ENCODE assay signal across 28 cellular contexts in genomic region chr2:151853070-151853758, GRCh38. TPM values are rescaled to one million over a fixed set of nuclear protein-coding genes. Genes with fewer than 3 reads are reported as not detected.
DNase-seq lines count a peak whose midpoint lies in the region; ATAC-seq, FAIRE-seq and TF ChIP-seq lines count a peak whose summit lies in the region.
"Had no signal": no experiment of that assay in that cellular context is flagged by ENCODE, and none has a peak within 500 bp of the region (broad histone marks: within the 10 kb centered on the region; RNA-seq: fewer than 3 reads in every experiment).

No MANE protein-coding gene starts in this region.

- FAIRE-seq in HepG2 (lab: Jason Lieb, UNC) (peak; percentile 60), endothelial cell of umbilical vein (lab: Jason Lieb, UNC) (no peak)

- ATAC-seq in HepG2 (peak; percentile 70), right lobe of liver (no peak), HG02678 (IDR thresholded peaks at IDR 0.05; ENCODE audit: unreplicated experiment) (no peak)
- ATAC-seq: gastroesophageal sphincter; left lobe of liver; stimulated activated memory B cell treated with anti-CD40 and anti-IgM and Interleukin-4, amounts not matched to agents 10 μg/mL and 1 μg/mL and 100 μg/mL, for 72 hours had no signal

- H3K27ac Mint-ChIP-seq in type B pancreatic cell = no peak overlapping the region
- H3K27ac Mint-ChIP-seq: activated naive CD8-positive, alpha-beta T cell; H9; stimulated activated memory B cell treated with anti-CD40 and anti-IgM and Interleukin-4, amounts not matched to agents 10 μg/mL and 1 μg/mL and 100 μg/mL, for 72 hours had no signal

- POLR2A ChIA-PET in HepG2 (lab: Yijun Ruan, JAX) = interaction anchor here (1.1 to 1.8 kb wide), 2 partner anchors 24 to 25 kb away, joined by 4 to 7 read pairs; partner anchors contain the start of gene ARL5A
- POLR2A ChIA-PET in endothelial cell of umbilical vein (lab: Charles Lee) = no interaction called here

- H3K27ac ChIP-seq in HepG2 (ENCODE audit: extremely low read length, insufficient read depth, low read length) = peak overlapping the region; percentile 11
- no peak overlapping the region for H3K27ac ChIP-seq in right lobe of liver
- no peak overlapping the region for H3K27ac ChIP-seq in endothelial cell of umbilical vein (ENCODE audit: insufficient read depth, low read depth, low read length)
- H3K27ac ChIP-seq: ascending aorta, BLaER1, colonic mucosa, gastroesophageal sphincter, HL-60, KMS-11, ovary, suprapubic skin had no signal

- CTCF ChIA-PET in HepG2 (lab: Yijun Ruan, JAX; ENCODE audit: low intra/inter-chr PET ratio, low total read pairs) (no interaction called here), endothelial cell of umbilical vein (lab: Charles Lee) (interaction anchor here (0.8 kb wide), 1 partner anchor 26 kb away, joined by 3 read pairs; no protein-coding TSS in a partner anchor)

- peaks cover 27% of the 10 kb centered on the region for H3K4me1 Mint-ChIP-seq in type B pancreatic cell (ENCODE audit: unreplicated experiment)
- H3K4me1 Mint-ChIP-seq: stimulated activated memory B cell treated with anti-CD40 and anti-IgM and Interleukin-4, amounts not matched to agents 10 μg/mL and 1 μg/mL and 100 μg/mL, for 72 hours had no signal

- DNase-seq in HepG2 (ENCODE audit: low spot score) (peak; percentile 68), right lobe of liver (no peak), LNCaP clone FGC (ENCODE audit: low read depth) (peak; percentile 70), endothelial cell of umbilical vein (ENCODE audit: low read depth, low spot score) (peak; percentile 85), type B pancreatic cell (ENCODE audit: extremely low spot score, unreplicated experiment) (no peak), mesenteric fat pad (ENCODE audit: low spot score) (no peak), GM19238 (ENCODE audit: insufficient read length, low spot score) (no peak)
- DNase-seq: activated CD4-positive, alpha-beta T cell treated with anti-CD3 and anti-CD28 coated beads for 48 hours; activated CD8-positive, alpha-beta memory T cell treated with anti-CD3 and anti-CD28 coated beads for 24 hours; activated T-cell treated with anti-CD3 and anti-CD28 coated beads for 4 hours; colonic mucosa; effector CD4-positive, alpha-beta T cell; H9; hypothalamus; NCI-H1436; NCI-H82; ovary; T1000 had no signal

- dilution Hi-C loops in endothelial cell of umbilical vein (cut with MboI; ENCODE audit: extremely low pct_ligation_motif_present, low sequenced_read_pairs) = no loop called here

- no peak for TF ChIP-seq POLR2A in HepG2 (IDR thresholded peaks at IDR 0.05; ENCODE audit: insufficient read depth in 1 of 2, low read depth in 2 of 2, low read length in 2 of 2)
- TF ChIP-seq POLR2A in right lobe of liver (IDR thresholded peaks at IDR 0.05) = no peak
- no peak for TF ChIP-seq POLR2A in endothelial cell of umbilical vein (IDR thresholded peaks at IDR 0.05; ENCODE audit: low read depth, low read length)

- no peaks in the 10 kb centered on the region for H3K36me3 ChIP-seq in HepG2 (replicated peaks in 1 of 2; ENCODE audit: control insufficient read depth in 1 of 2, insufficient read depth in 2 of 2, low read length in 2 of 2)
- H3K36me3 ChIP-seq in right lobe of liver = no peaks in the 10 kb centered on the region
- no peaks in the 10 kb centered on the region for H3K36me3 ChIP-seq in endothelial cell of umbilical vein (ENCODE audit: control insufficient read depth in 2 of 2, extremely low read depth in 1 of 2, insufficient read depth in 2 of 2, low read length in 2 of 2)
- H3K36me3 ChIP-seq: ascending aorta, BLaER1, colonic mucosa, gastroesophageal sphincter, ovary, suprapubic skin had no signal

- BruUV-seq in HepG2 (replicated peaks; lab: Mats Ljungman, UMichigan) = no TSS peak
- no TSS peak for BruUV-seq in endothelial cell of umbilical vein (replicated peaks; lab: Mats Ljungman, UMichigan)

- H3K4me1 ChIP-seq in HepG2 (ENCODE audit: insufficient read depth, low read length) = peaks cover 53% of the 10 kb centered on the region
- H3K4me1 ChIP-seq in right lobe of liver = no peaks in the 10 kb centered on the region
- H3K4me1 ChIP-seq in endothelial cell of umbilical vein (ENCODE audit: control insufficient read depth, extremely low read depth, insufficient read depth, low read length) = peaks cover 3% of the 10 kb centered on the region
- H3K4me1 ChIP-seq: ascending aorta, BLaER1, colonic mucosa, gastroesophageal sphincter, suprapubic skin had no signal

- TF ChIP-seq RAD21 in HepG2 (CRISPR knock-in tag; IDR thresholded peaks at IDR 0.05) = no peak

- no peak overlapping the region for H3K9ac ChIP-seq in HepG2 (ENCODE audit: insufficient read depth, low read depth, low read length)
- no peak overlapping the region for H3K9ac ChIP-seq in endothelial cell of umbilical vein (replicated peaks; ENCODE audit: extremely low read depth, insufficient read depth, low read length)
- H3K9ac ChIP-seq: BLaER1, KMS-11 had no signal

- H3K9me1 ChIP-seq in endothelial cell of umbilical vein (replicated peaks; ENCODE audit: control insufficient read depth, extremely low read depth, insufficient read depth, low read length) = no peaks in the 10 kb centered on the region

- no peak overlapping the region for H2AFZ ChIP-seq in HepG2 (ENCODE audit: low read length)
- no peak overlapping the region for H2AFZ ChIP-seq in endothelial cell of umbilical vein (ENCODE audit: low read depth, low read length)

- H3K4me3 ChIP-seq in HepG2 (replicated peaks in 1 of 3; ENCODE audit: insufficient read depth in 1 of 3, low read depth in 2 of 3, low read length in 3 of 3) (no peak overlapping the region; a peak in 1 of 6 replicates), right lobe of liver (no peak overlapping the region), LNCaP clone FGC (ENCODE audit: low read depth, low read length) (no peak overlapping the region), endothelial cell of umbilical vein (replicated peaks in 1 of 3; ENCODE audit: insufficient read depth in 1 of 3, low read depth in 1 of 3, low read length in 3 of 3) (no peak overlapping the region)
- H3K4me3 ChIP-seq: ascending aorta, BLaER1, colonic mucosa, gastroesophageal sphincter, ovary, suprapubic skin had no signal

- no peaks in the 10 kb centered on the region for H3K79me2 ChIP-seq in HepG2 (ENCODE audit: insufficient read depth, low read length)
- H3K79me2 ChIP-seq in endothelial cell of umbilical vein (ENCODE audit: control insufficient read depth, insufficient read depth, low read length) = no peaks in the 10 kb centered on the region

- intact Hi-C loops in HepG2 (cut with micrococcal nuclease; ENCODE audit: unreplicated experiment) (no loop called here), right lobe of liver (cut with DNase I) (no loop called here), endothelial cell of umbilical vein (cut with micrococcal nuclease) (no loop called here)

- H3K9me3 ChIP-seq in HepG2 (ENCODE audit: low read length) (no peaks in the 10 kb centered on the region), right lobe of liver (no peaks in the 10 kb centered on the region), endothelial cell of umbilical vein (replicated peaks; ENCODE audit: control insufficient read depth, insufficient read depth, low read length) (no peaks in the 10 kb centered on the region)
- H3K9me3 ChIP-seq: ascending aorta, BLaER1, colonic mucosa, gastroesophageal sphincter, ovary, suprapubic skin had no signal

- in situ Hi-C loops in HepG2 (cut with HindIII; ENCODE audit: extremely low pct_ligation_motif_present, low pct_unique_long_range_greater_than_20kb) = no loop called here

- no peak for TF ChIP-seq CTCF in HepG2 (CRISPR knock-in tag; IDR thresholded peaks at IDR 0.05)
- TF ChIP-seq CTCF in right lobe of liver (IDR thresholded peaks at IDR 0.05) = no peak
- TF ChIP-seq CTCF in LNCaP clone FGC (IDR thresholded peaks at IDR 0.05; ENCODE audit: control insufficient read depth, extremely low read depth, insufficient read depth) = no peak
- TF ChIP-seq CTCF in endothelial cell of umbilical vein (IDR thresholded peaks at IDR 0.05; ENCODE audit: extremely low read depth in 1 of 2, insufficient read depth in 1 of 2, low read depth in 1 of 2, low read length in 2 of 2) = no peak
- no peak for TF ChIP-seq CTCF in type B pancreatic cell (conservative IDR thresholded peaks at IDR 0.05)

- no peaks in the 10 kb centered on the region for H3K27me3 Mint-ChIP-seq in type B pancreatic cell
- H3K27me3 Mint-ChIP-seq: activated naive CD8-positive, alpha-beta T cell; stimulated activated memory B cell treated with anti-CD40 and anti-IgM and Interleukin-4, amounts not matched to agents 10 μg/mL and 1 μg/mL and 100 μg/mL, for 72 hours had no signal

- whole genome bisulfite sequencing in HepG2 (ENCODE audit: low lambda C conversion rate) = 2% methylated on average over 3 of the region's 3 CpGs
- 38% methylated on average over 3 of the region's 3 CpGs for WGBS in right lobe of liver (ENCODE audit: insufficient coverage, low coverage, low lambda C conversion rate, missing lambda C conversion rate)

- no peaks in the 10 kb centered on the region; the same call in 1 of the 2 replicates for H4K20me1 ChIP-seq in HepG2 (ENCODE audit: insufficient read depth, low read length)
- no peaks in the 10 kb centered on the region for H4K20me1 ChIP-seq in endothelial cell of umbilical vein (replicated peaks; ENCODE audit: control insufficient read depth, extremely low read depth, insufficient read depth, low read length)
- H4K20me1 ChIP-seq: BLaER1 had no signal

- TF ChIP-seq EP300 in HepG2 (IDR thresholded peaks at IDR 0.05; ENCODE audit: low read depth in 2 of 2, low read length in 2 of 2) (peak in 1 of 2 experiments; percentile 77; a peak in 1 of 4 replicates), HepG2 (CRISPR knock-in tag; IDR thresholded peaks at IDR 0.05; ENCODE audit: borderline replicate concordance) (no peak)

- H3K4me2 ChIP-seq in HepG2 (ENCODE audit: low read depth, low read length) (peak overlapping the region; percentile 28), endothelial cell of umbilical vein (ENCODE audit: insufficient read depth, low read length) (no peak overlapping the region)
- H3K4me2 ChIP-seq: BLaER1, KMS-11 had no signal

- H3K9me3 Mint-ChIP-seq in type B pancreatic cell = no peaks in the 10 kb centered on the region
- H3K9me3 Mint-ChIP-seq: H9; stimulated activated memory B cell treated with anti-CD40 and anti-IgM and Interleukin-4, amounts not matched to agents 10 μg/mL and 1 μg/mL and 100 μg/mL, for 72 hours had no signal

- peak overlapping the region; percentile 15 for H3K4me3 Mint-ChIP-seq in type B pancreatic cell
- H3K4me3 Mint-ChIP-seq: activated naive CD8-positive, alpha-beta T cell; H9; stimulated activated memory B cell treated with anti-CD40 and anti-IgM and Interleukin-4, amounts not matched to agents 10 μg/mL and 1 μg/mL and 100 μg/mL, for 72 hours had no signal

- no peaks in the 10 kb centered on the region for H3K36me3 Mint-ChIP-seq in type B pancreatic cell
- H3K36me3 Mint-ChIP-seq: activated naive CD8-positive, alpha-beta T cell; stimulated activated memory B cell treated with anti-CD40 and anti-IgM and Interleukin-4, amounts not matched to agents 10 μg/mL and 1 μg/mL and 100 μg/mL, for 72 hours had no signal

- H3K27me3 ChIP-seq in HepG2 (ENCODE audit: control insufficient read depth in 1 of 2, insufficient read depth in 2 of 2, low read length in 2 of 2) (no peaks in the 10 kb centered on the region), right lobe of liver (no peaks in the 10 kb centered on the region), endothelial cell of umbilical vein (ENCODE audit: control insufficient read depth in 2 of 2, insufficient read depth in 2 of 2, low read length in 2 of 2) (no peaks in the 10 kb centered on the region)
- H3K27me3 ChIP-seq: ascending aorta, BLaER1, colonic mucosa, gastroesophageal sphincter, ovary, suprapubic skin had no signal

RNA-seq across cellular contexts. Expression of gene ARL5A, which starts 25.0 kb away (rescaled TPM):
- total RNA-seq in HepG2 (2016; rRNA removed; fragmentation: Illumina TruSeq; extraction: Trizol) (149 and 170 TPM in 2 replicates), right lobe of liver (10 to 100 TPM; 20.0 to 33.3 (median 22.4) TPM), endothelial cell of umbilical vein (73.2 and 77.5 TPM in 2 replicates), type B pancreatic cell (ENCODE audit: low replicate concordance) (39.3 and 56.0 TPM in 2 replicates), mesenteric fat pad (50.6 TPM)
- 75.4 and 85.0 TPM in 2 replicates for total RNA-seq in HepG2 (2016; cell fraction: cytosol; rRNA removed; fragmentation: Illumina TruSeq; extraction: Trizol; ENCODE audit: low read depth)
- total RNA-seq in HepG2 (2016; cell fraction: insoluble cytoplasmic fraction; rRNA removed; fragmentation: Illumina TruSeq; extraction: Trizol) = 144 and 150 TPM in 2 replicates
- total RNA-seq in HepG2 (2016; cell fraction: membrane; rRNA removed; fragmentation: Illumina TruSeq; extraction: Trizol) = 220 and 225 TPM in 2 replicates
- 85.9 and 100 TPM in 2 replicates for total RNA-seq in HepG2 (2016; cell fraction: nucleus; rRNA removed; fragmentation: Illumina TruSeq; extraction: Trizol)
- polyA plus RNA-seq in HepG2 (2011; rRNA removed) (34.2 and 47.5 TPM in 2 replicates), endothelial cell of umbilical vein (18.0 and 25.8 TPM in 2 replicates)
- 23.3 and 35.0 TPM in 2 replicates for polyA plus RNA-seq in HepG2 (2011; cell fraction: cytosol; rRNA removed)
- polyA plus RNA-seq in HepG2 (2011; cell fraction: nucleus; rRNA removed) = 21.9 and 29.1 TPM in 2 replicates
- polyA plus RNA-seq in HepG2 (2012) = 46.8 and 63.2 TPM in 2 replicates
- 49.2 and 53.4 TPM in 2 replicates for polyA plus RNA-seq in HepG2 (2016; cell fraction: cytosol; fragmentation: Illumina TruSeq; extraction: Trizol; ENCODE audit: low read depth)
- polyA plus RNA-seq in HepG2 (2016; cell fraction: insoluble cytoplasmic fraction; fragmentation: Illumina TruSeq; extraction: Trizol; ENCODE audit: low read depth) = 78.6 and 90.5 TPM in 2 replicates
- 89.2 and 108 TPM in 2 replicates for polyA plus RNA-seq in HepG2 (2016; cell fraction: membrane; fragmentation: Illumina TruSeq; extraction: Trizol; ENCODE audit: low read depth)
- 53.8 and 56.7 TPM in 2 replicates for polyA plus RNA-seq in HepG2 (2016; cell fraction: nucleus; fragmentation: Illumina TruSeq; extraction: Trizol; ENCODE audit: insufficient read depth, low read depth)
- 8.7 and 27.5 TPM in 2 replicates for polyA minus RNA-seq in HepG2 (2011; rRNA and poly(A)+ RNA removed; ENCODE audit: low replicate concordance)
- polyA minus RNA-seq in HepG2 (2011; cell fraction: cytosol; rRNA and poly(A)+ RNA removed) = 42.2 and 46.0 TPM in 2 replicates
- polyA minus RNA-seq in HepG2 (2011; cell fraction: nucleus; rRNA and poly(A)+ RNA removed) = 141 and 173 TPM in 2 replicates
- 32.8 and 41.4 TPM in 2 replicates for polyA plus RNA-seq in endothelial cell of umbilical vein (2011; cell fraction: cytosol; rRNA removed)
- 27.4 and 29.4 TPM in 2 replicates for polyA plus RNA-seq in endothelial cell of umbilical vein (2011; cell fraction: nucleus; rRNA removed)
- 38.7 and 49.2 TPM in 2 replicates for polyA plus RNA-seq in endothelial cell of umbilical vein (2012)
- polyA minus RNA-seq in endothelial cell of umbilical vein = 52.0 and 64.5 TPM in 2 replicates
- polyA minus RNA-seq in endothelial cell of umbilical vein (2011; cell fraction: cytosol; rRNA and poly(A)+ RNA removed) = 11.6 TPM
- 52.4 and 67.5 TPM in 2 replicates for polyA minus RNA-seq in endothelial cell of umbilical vein (2011; cell fraction: nucleus; rRNA and poly(A)+ RNA removed)

Comparison
In these comparisons a context has a peak if more than half of its experiments do, and no peak if none do; other contexts are left out.
1. DNase-seq: peak in HepG2 (single experiment), LNCaP clone FGC (single experiment) and endothelial cell of umbilical vein (single experiment); none in right lobe of liver (0 of 3), type B pancreatic cell (single experiment), mesenteric fat pad (single experiment) and GM19238 (single experiment).